In genomic region chr17:31417051-31417792, GRCh38 we compare ENCODE assay signal across 19 cellular contexts.
"Had no signal": no experiment of that assay in that cellular context is flagged by ENCODE, and none has a peak within 500 bp of the region (broad histone marks: within the 10 kb centered on the region; RNA-seq: fewer than 3 reads in every experiment).

No MANE protein-coding gene starts in this region.

- H3K36me3 ChIP-seq: ascending aorta, esophagus muscularis mucosa, gastroesophageal sphincter, neutrophil, pancreas, thyroid gland had no signal

- ATAC-seq: activated CD8-positive, alpha-beta T cell treated with anti-CD3 and anti-CD28 coated beads, Interleukin-2, amount 10 ng/mL, durations not matched to agents 7 days and 5 days; gastroesophageal sphincter; naive thymus-derived CD8-positive, alpha-beta T cell; pancreas; stimulated activated memory B cell treated with anti-CD40 and anti-IgM and Interleukin-4, amounts not matched to agents 10 μg/mL and 1 μg/mL and 100 μg/mL, for 72 hours had no signal

- DNase-seq: activated CD4-positive, alpha-beta T cell treated with anti-CD3 and anti-CD28 coated beads, Interleukin-2, amount 10 ng/mL, durations not matched to agents 7 days and 5 days; activated CD8-positive, alpha-beta T cell treated with anti-CD3 and anti-CD28 coated beads, Interleukin-2, amount 10 ng/mL, durations not matched to agents 7 days and 5 days; activated naive CD4-positive, alpha-beta T cell treated with anti-CD3 and anti-CD28 coated beads, Interleukin-2, amount 10 ng/mL, durations not matched to agents 7 days and 5 days; activated T-cell treated with anti-CD3 and anti-CD28 coated beads, Interleukin-2, amount 50 U/mL, for 24 hours; effector memory CD4-positive, alpha-beta T cell; immature natural killer cell; mesendoderm; naive thymus-derived CD8-positive, alpha-beta T cell; pancreas; stimulated activated CD4-positive, alpha-beta T cell treated with anti-CD3 and anti-CD28 coated beads, Interleukin-4, amount 100 ng/mL, for 4 hours; T-helper 1 cell; T1000; thyroid gland had no signal

- H3K9me3 ChIP-seq: esophagus muscularis mucosa, gastroesophageal sphincter, neutrophil, pancreas, thyroid gland had no signal

- H3K27ac ChIP-seq: ascending aorta, neutrophil, pancreas, thyroid gland had no signal

- H3K4me3 ChIP-seq: ascending aorta, esophagus muscularis mucosa, gastroesophageal sphincter, pancreas, thyroid gland had no signal

- H3K27me3 ChIP-seq: ascending aorta, pancreas, thyroid gland had no signal

- H3K4me1 ChIP-seq: ascending aorta, pancreas, thyroid gland had no signal

- FAIRE-seq: endothelial cell of umbilical vein, pancreas had no signal
